ENCODE assay signal across 15 cellular contexts in genomic region chr13:48902421-48902820, GRCh38.
DNase-seq lines count a peak whose midpoint lies in the region; ATAC-seq, FAIRE-seq and TF ChIP-seq lines count a peak whose summit lies in the region.
"Had no signal": no experiment of that assay in that cellular context is flagged by ENCODE, and none has a peak within 500 bp of the region (broad histone marks: within the 10 kb centered on the region; RNA-seq: fewer than 3 reads in every experiment).

No MANE protein-coding gene starts in this region.

- WGBS in small intestine, 3 donors: 16 to 52% (median 22%) methylated on average over 1 of the region's 1 CpG

- H3K27me3 ChIP-seq in foreskin keratinocyte: no peaks in the 10 kb centered on the region
- H3K27me3 ChIP-seq in small intestine (ENCODE audit: control insufficient read depth in 2 of 2, insufficient read depth in 2 of 2, low read length in 2 of 2): no peaks in the 10 kb centered on the region
- H3K27me3 ChIP-seq: MG63, testis had no signal

- H3K4me3 ChIP-seq in small intestine (ENCODE audit: low read depth in 1 of 2, low read length in 2 of 2): no peak overlapping the region
- H3K4me3 ChIP-seq: MG63, testis had no signal

- no peak for TF ChIP-seq CTCF in RWPE1 (conservative IDR thresholded peaks at IDR 0.05; ENCODE audit: low read depth)
- no peak for TF ChIP-seq CTCF in foreskin keratinocyte (conservative IDR thresholded peaks at IDR 0.05)

- H3K9me3 ChIP-seq in small intestine (ENCODE audit: control insufficient read depth, low read depth): no peaks in the 10 kb centered on the region
- H3K9me3 ChIP-seq: MG63, testis had no signal

- no peak overlapping the region for H3K27ac ChIP-seq in RWPE1
- no peak overlapping the region for H3K27ac ChIP-seq in foreskin keratinocyte
- H3K27ac ChIP-seq in small intestine (ENCODE audit: low read depth in 1 of 2, low read length in 1 of 2): no peak overlapping the region
- H3K27ac ChIP-seq: testis, VCaP had no signal

- CTCF ChIA-PET in RWPE1 (lab: Yijun Ruan, JAX): no interaction called here

- POLR2A ChIA-PET in RWPE1 (lab: Yijun Ruan, JAX; ENCODE audit: low non-redundant PET): no interaction called here

- DNase-seq in NOMO-1 treated with DMSO at 0.1 percent for 48 hours (lab: John Stamatoyannopoulos, UW; ENCODE audit: unreplicated experiment): peak; percentile 45
- DNase-seq in NOMO-1 treated with dmso at 0.1 percent for 144 hours (lab: John Stamatoyannopoulos, UW; ENCODE audit: unreplicated experiment): no peak
- peak; percentile 3 for DNase-seq in RWPE1 (ENCODE audit: low spot score)
- DNase-seq in foreskin keratinocyte: peak; percentile 41 to 72
- peak; percentile 4 for DNase-seq in small intestine
- DNase-seq in GM19240 (ENCODE audit: insufficient read length, low spot score): no peak
- DNase-seq in NK-92 treated with Interleukin-12 subunit alpha and Interleukin-12 subunit beta, amount 100 ng/mL, for 24 hours (lab: John Stamatoyannopoulos, UW): no peak
- no peak for DNase-seq in stimulated activated CD4-positive, alpha-beta T cell treated with anti-CD3 and anti-CD28 coated beads, Interleukin-12 subunit alpha, Interleukin-12 subunit beta, amount 100 ng/mL, for 4 hours
- DNase-seq: activated CD8-positive, alpha-beta memory T cell treated with anti-CD3 and anti-CD28 coated beads, Interleukin-2, amount 50 U/mL, for 48 hours; DMS53; HFFc6; MG63; NCI-H446; testis had no signal

- no peak for FAIRE-seq in small intestine (lab: Jason Lieb, UNC)

- H3K4me1 ChIP-seq in foreskin keratinocyte: no peaks in the 10 kb centered on the region
- H3K4me1 ChIP-seq in small intestine (ENCODE audit: control insufficient read depth in 2 of 2, insufficient read depth in 1 of 2, low read depth in 1 of 2, low read length in 1 of 2): no peaks in the 10 kb centered on the region
- H3K4me1 ChIP-seq: testis had no signal

- ATAC-seq in foreskin keratinocyte: peak; percentile 48

- no peaks in the 10 kb centered on the region for H3K36me3 ChIP-seq in small intestine (ENCODE audit: control insufficient read depth in 2 of 2, insufficient read depth in 2 of 2, low read length in 2 of 2)
- H3K36me3 ChIP-seq: MG63 had no signal

Comparison
In these comparisons a context has a peak if more than half of its experiments do, and no peak if none do; other contexts are left out.
1. DNase-seq: peak in NOMO-1 treated with DMSO at 0.1 percent for 48 hours (single experiment), RWPE1 (single experiment), foreskin keratinocyte (2 of 2) and small intestine (single experiment); none in NOMO-1 treated with dmso at 0.1 percent for 144 hours (single experiment), GM19240 (single experiment), NK-92 treated with Interleukin-12 subunit alpha and Interleukin-12 subunit beta, amount 100 ng/mL, for 24 hours (single experiment) and stimulated activated CD4-positive, alpha-beta T cell treated with anti-CD3 and anti-CD28 coated beads, Interleukin-12 subunit alpha, Interleukin-12 subunit beta, amount 100 ng/mL, for 4 hours (single experiment).